In the genomic region with DNA sequence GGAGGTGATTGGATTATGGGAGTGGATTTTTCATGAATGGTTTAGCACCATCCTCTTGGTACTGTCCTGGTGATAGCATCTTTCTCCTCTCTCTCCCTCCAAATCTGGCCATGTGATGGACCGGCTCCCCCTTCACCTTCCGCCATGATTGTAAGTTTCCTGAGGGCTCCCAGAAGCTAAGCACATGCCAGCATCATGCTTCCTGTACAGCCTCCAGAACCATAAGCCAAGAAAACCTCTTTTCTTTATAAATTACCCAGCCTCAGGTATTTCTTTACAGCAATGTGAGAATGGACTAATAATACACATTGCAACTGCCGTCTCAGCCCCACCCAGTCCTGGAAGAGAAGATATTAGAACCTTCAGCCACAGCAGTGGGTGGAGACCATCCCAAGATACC, we compare ENCODE assay signal across 39 cellular contexts.
"Had no signal": no experiment of that assay in that cellular context is flagged by ENCODE, and none has a peak within 500 bp of the region (broad histone marks: within the 10 kb centered on the region; RNA-seq: fewer than 3 reads in every experiment).

No MANE protein-coding gene starts in this region.

- H3K27ac ChIP-seq: adrenal gland, ascending aorta, brain microvascular endothelial cell, cardiac muscle cell had no signal

- H3K4me3 ChIP-seq: adrenal gland, ascending aorta, body of pancreas, breast epithelium, cardiac muscle cell had no signal

- H3K4me1 Mint-ChIP-seq: activated naive CD4-positive, alpha-beta T cell treated with anti-CD3 and anti-CD28 coated beads, Interleukin-2, amount 10 ng/mL, durations not matched to agents 7 days and 5 days; activated naive CD4-positive, alpha-beta T cell treated with anti-CD3 and anti-CD28 coated beads, Interleukin-2, amount 50 U/mL, for 24 hours; activated naive CD8-positive, alpha-beta T cell treated with anti-CD3 and anti-CD28 coated beads for 36 hours; activated naive CD8-positive, alpha-beta T cell treated with anti-CD3 and anti-CD28 coated beads, Interleukin-2, amount 10 ng/mL, durations not matched to agents 7 days and 5 days; activated naive CD8-positive, alpha-beta T cell treated with anti-CD3 and anti-CD28 coated beads, Interleukin-2, amount 50 U/mL, for 24 hours; activated T-helper 17 cell treated with anti-CD3 and anti-CD28 coated beads, Interleukin-2, amount 50 U/mL, for 72 hours; central memory CD8-positive, alpha-beta T cell had no signal

- H3K9me3 ChIP-seq: adrenal gland, ascending aorta, body of pancreas, breast epithelium had no signal

- H3K27ac Mint-ChIP-seq: activated naive CD4-positive, alpha-beta T cell treated with anti-CD3 and anti-CD28 coated beads for 36 hours; activated naive CD4-positive, alpha-beta T cell treated with anti-CD3 and anti-CD28 coated beads, Interleukin-2, amount 10 ng/mL, durations not matched to agents 7 days and 5 days; activated naive CD4-positive, alpha-beta T cell treated with anti-CD3 and anti-CD28 coated beads, Interleukin-2, amount 50 U/mL, for 24 hours; activated naive CD4-positive, alpha-beta T cell treated with anti-CD3 and anti-CD28 coated beads, Interleukin-2, amount 50 U/mL, for 72 hours; activated naive CD8-positive, alpha-beta T cell; activated naive CD8-positive, alpha-beta T cell treated with anti-CD3 and anti-CD28 coated beads for 36 hours; activated naive CD8-positive, alpha-beta T cell treated with anti-CD3 and anti-CD28 coated beads, Interleukin-2, amount 10 ng/mL, durations not matched to agents 7 days and 5 days; activated naive CD8-positive, alpha-beta T cell treated with anti-CD3 and anti-CD28 coated beads, Interleukin-2, amount 50 U/mL, for 24 hours; activated T-cell treated with anti-CD3 and anti-CD28 coated beads, Interleukin-2, amount 50 U/mL, for 24 hours; activated T-cell treated with anti-CD3 and anti-CD28 coated beads, Interleukin-2, amount 50 U/mL, for 72 hours; activated T-helper 1 cell treated with anti-CD3 and anti-CD28 coated beads, Interleukin-12 subunit alpha, Interleukin-12 subunit beta, Interleukin-2, Interleukin-4 antibody, amounts not matched to agents 30 ng/mL and 10 ng/mL and 1 ng/mL, durations not matched to agents 14 hours and 24 hours and 36 hours; activated T-helper 17 cell treated with anti-CD3 and anti-CD28 coated beads, Interleukin-2, amount 50 U/mL, for 72 hours; activated T-helper 2 cell treated with anti-CD3 and anti-CD28 coated beads, Interferon-gamma antibody, Interleukin-2, Interleukin-4, amounts not matched to agents 10 μg/mL and 5 μg/mL and 100 μg/mL, durations not matched to agents 14 hours and 24 hours and 36 hours; brain had no signal

- ATAC-seq: activated naive CD4-positive, alpha-beta T cell treated with anti-CD3 and anti-CD28 coated beads, Interleukin-2, amount 50 U/mL, for 72 hours; activated naive CD8-positive, alpha-beta T cell treated with anti-CD3 and anti-CD28 coated beads, Interleukin-2, amount 50 U/mL, for 24 hours; activated T-cell treated with anti-CD3 and anti-CD28 coated beads, Interleukin-2, amount 50 U/mL, for 4 hours; activated T-cell treated with anti-CD3 and anti-CD28 coated beads, Interleukin-2, amount 50 U/mL, for 72 hours; activated T-helper 17 cell treated with anti-CD3 and anti-CD28 coated beads, Interleukin-2, amount 50 U/mL, for 72 hours; body of pancreas had no signal

- FAIRE-seq: astrocyte had no signal

- H3K36me3 ChIP-seq: adrenal gland, ascending aorta, brain microvascular endothelial cell, breast epithelium, cardiac muscle cell had no signal

- H3K9me3 Mint-ChIP-seq: activated naive CD4-positive, alpha-beta T cell treated with anti-CD3 and anti-CD28 coated beads for 36 hours; activated naive CD4-positive, alpha-beta T cell treated with anti-CD3 and anti-CD28 coated beads, Interleukin-2, amount 10 ng/mL, durations not matched to agents 7 days and 5 days; activated naive CD8-positive, alpha-beta T cell treated with anti-CD3 and anti-CD28 coated beads, Interleukin-2, amount 10 ng/mL, durations not matched to agents 7 days and 5 days; activated T-cell treated with anti-CD3 and anti-CD28 coated beads, Interleukin-2, amount 50 U/mL, for 24 hours; activated T-helper 17 cell treated with anti-CD3 and anti-CD28 coated beads, Interleukin-2, amount 50 U/mL, for 72 hours; activated T-helper 2 cell treated with anti-CD3 and anti-CD28 coated beads, Interferon-gamma antibody, Interleukin-2, Interleukin-4, amounts not matched to agents 10 μg/mL and 5 μg/mL and 100 μg/mL, durations not matched to agents 14 hours and 24 hours and 36 hours; central memory CD8-positive, alpha-beta T cell had no signal

- H3K27me3 ChIP-seq: adrenal gland, ascending aorta, body of pancreas, brain microvascular endothelial cell, breast epithelium, cardiac muscle cell had no signal

- DNase-seq: activated effector memory CD4-positive, alpha-beta T cell treated with anti-CD3 and anti-CD28 coated beads, Interleukin-2, amount 50 U/mL, for 16 hours; activated effector memory CD4-positive, alpha-beta T cell treated with Interleukin-2 at 50 U/mL for 16 hours; activated gamma-delta T cell; activated gamma-delta T cell treated with Interleukin-2 at 50 U/mL for 16 hours; activated naive CD4-positive, alpha-beta T cell; activated naive CD4-positive, alpha-beta T cell treated with anti-CD3 and anti-CD28 coated beads for 36 hours; activated naive CD4-positive, alpha-beta T cell treated with anti-CD3 and anti-CD28 coated beads, Interleukin-2, amount 10 ng/mL, durations not matched to agents 7 days and 5 days; activated naive CD4-positive, alpha-beta T cell treated with anti-CD3 and anti-CD28 coated beads, Interleukin-2, amount 50 U/mL, for 16 hours; activated naive CD4-positive, alpha-beta T cell treated with Interleukin-2 at 50 U/mL for 16 hours; activated naive CD8-positive, alpha-beta T cell treated with anti-CD3 and anti-CD28 coated beads for 36 hours; activated naive CD8-positive, alpha-beta T cell treated with anti-CD3 and anti-CD28 coated beads, Interleukin-2, amount 10 ng/mL, durations not matched to agents 7 days and 5 days; activated naive CD8-positive, alpha-beta T cell treated with anti-CD3 and anti-CD28 coated beads, Interleukin-2, amount 50 U/mL, for 24 hours; activated T-cell treated with anti-CD3 and anti-CD28 coated beads, Interleukin-2, amount 50 U/mL, for 1 hour; activated T-cell treated with anti-CD3 and anti-CD28 coated beads, Interleukin-2, amount 50 U/mL, for 24 hours; activated T-cell treated with anti-CD3 and anti-CD28 coated beads, Interleukin-2, amount 50 U/mL, for 4 hours; activated T-cell treated with anti-CD3 and anti-CD28 coated beads, Interleukin-2, amount 50 U/mL, for 48 hours; activated T-cell treated with anti-CD3 and anti-CD28 coated beads, Interleukin-2, amount 50 U/mL, for 72 hours; adrenal gland; amniotic stem cell; amygdala; anterior cingulate cortex; aorta; body of pancreas; brain microvascular endothelial cell; caudate nucleus; central memory CD4-positive, alpha-beta T cell; cerebellar nuclear complex had no signal

- H3K4me3 Mint-ChIP-seq: activated naive CD4-positive, alpha-beta T cell treated with anti-CD3 and anti-CD28 coated beads for 36 hours; activated naive CD4-positive, alpha-beta T cell treated with anti-CD3 and anti-CD28 coated beads, Interleukin-2, amount 10 ng/mL, durations not matched to agents 7 days and 5 days; activated naive CD4-positive, alpha-beta T cell treated with anti-CD3 and anti-CD28 coated beads, Interleukin-2, amount 50 U/mL, for 24 hours; activated naive CD8-positive, alpha-beta T cell; activated naive CD8-positive, alpha-beta T cell treated with anti-CD3 and anti-CD28 coated beads for 36 hours; activated naive CD8-positive, alpha-beta T cell treated with anti-CD3 and anti-CD28 coated beads, Interleukin-2, amount 10 ng/mL, durations not matched to agents 7 days and 5 days; activated naive CD8-positive, alpha-beta T cell treated with anti-CD3 and anti-CD28 coated beads, Interleukin-2, amount 50 U/mL, for 24 hours; activated T-cell treated with anti-CD3 and anti-CD28 coated beads, Interleukin-2, amount 50 U/mL, for 24 hours; activated T-cell treated with anti-CD3 and anti-CD28 coated beads, Interleukin-2, amount 50 U/mL, for 4 hours; activated T-cell treated with anti-CD3 and anti-CD28 coated beads, Interleukin-2, amount 50 U/mL, for 72 hours; activated T-helper 1 cell treated with anti-CD3 and anti-CD28 coated beads, Interleukin-12 subunit alpha, Interleukin-12 subunit beta, Interleukin-2, Interleukin-4 antibody, amounts not matched to agents 30 ng/mL and 10 ng/mL and 1 ng/mL, durations not matched to agents 14 hours and 24 hours and 36 hours; activated T-helper 17 cell treated with anti-CD3 and anti-CD28 coated beads, Interleukin-2, amount 50 U/mL, for 72 hours; brain; central memory CD8-positive, alpha-beta T cell had no signal

- H3K4me1 ChIP-seq: adrenal gland, ascending aorta, breast epithelium had no signal

- H3K36me3 Mint-ChIP-seq: activated naive CD4-positive, alpha-beta T cell treated with anti-CD3 and anti-CD28 coated beads, Interleukin-2, amount 10 ng/mL, durations not matched to agents 7 days and 5 days; activated naive CD4-positive, alpha-beta T cell treated with anti-CD3 and anti-CD28 coated beads, Interleukin-2, amount 50 U/mL, for 24 hours; activated naive CD4-positive, alpha-beta T cell treated with anti-CD3 and anti-CD28 coated beads, Interleukin-2, amount 50 U/mL, for 72 hours; activated naive CD8-positive, alpha-beta T cell; activated naive CD8-positive, alpha-beta T cell treated with anti-CD3 and anti-CD28 coated beads for 36 hours; activated naive CD8-positive, alpha-beta T cell treated with anti-CD3 and anti-CD28 coated beads, Interleukin-2, amount 10 ng/mL, durations not matched to agents 7 days and 5 days; brain had no signal
